10 cellular contexts compared by ENCODE assay signal in the genomic region with DNA sequence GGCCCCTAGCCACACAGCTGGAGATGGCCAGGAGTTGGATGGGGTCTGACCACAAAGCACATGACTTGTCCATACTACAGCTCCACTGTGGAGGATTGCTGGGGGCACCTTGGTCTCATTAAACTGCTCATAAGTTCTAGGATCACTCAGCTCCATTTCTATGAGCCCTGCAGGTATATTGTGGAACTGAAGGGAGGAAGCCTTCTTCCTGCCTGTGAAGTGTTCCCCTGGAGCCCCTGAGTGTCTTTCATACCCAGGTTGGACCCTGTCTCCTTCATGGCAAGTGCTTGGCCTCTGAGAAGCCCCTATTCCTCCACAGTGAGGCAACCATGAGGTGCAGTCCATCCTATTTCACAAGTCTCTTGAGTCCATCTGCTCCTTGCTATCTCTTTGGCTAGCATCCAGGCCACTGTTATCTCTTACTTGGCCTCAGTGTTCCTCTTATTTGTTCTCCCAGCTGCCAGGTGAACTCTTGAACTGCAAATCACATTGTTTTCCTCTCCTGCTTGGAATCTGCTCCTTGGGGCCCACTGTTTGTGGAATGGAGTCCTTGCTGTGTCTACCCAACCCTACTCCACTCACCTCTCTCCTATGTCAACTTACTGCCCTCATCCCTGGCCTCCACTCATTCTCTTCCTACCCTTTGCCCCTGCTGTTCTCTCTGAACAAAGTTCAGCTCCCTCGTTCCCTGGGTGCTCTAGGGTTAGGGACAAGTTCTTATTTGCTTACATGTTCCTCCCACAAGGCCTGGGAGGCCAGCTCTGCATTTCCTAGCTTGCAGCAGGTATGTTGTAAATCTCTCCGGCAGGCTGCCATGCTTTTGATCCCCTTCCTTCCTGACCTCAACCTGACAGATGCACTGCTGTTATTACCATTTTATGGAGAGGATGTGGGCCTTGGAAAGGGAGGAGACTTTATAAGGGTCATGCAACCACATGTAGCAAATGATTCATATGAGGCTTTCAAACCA. TPM values are rescaled to one million over a fixed set of nuclear protein-coding genes. Genes with fewer than 3 reads are reported as not detected.
DNase-seq lines count a peak whose midpoint lies in the region; ATAC-seq and TF ChIP-seq lines count a peak whose summit lies in the region.
"Had no signal": no experiment of that assay in that cellular context is flagged by ENCODE, and none has a peak within 500 bp of the region (broad histone marks: within the 10 kb centered on the region; RNA-seq: fewer than 3 reads in every experiment).

No MANE protein-coding gene starts in this region.

- H3K27ac Mint-ChIP-seq in activated T-cell treated with anti-CD3 and anti-CD28 coated beads, Interleukin-2, amount 50 U/mL, for 72 hours: no peak overlapping the region

- H3K4me1 ChIP-seq in parathyroid adenoma (peaks cover 26% of the 10 kb centered on the region), spleen (peaks cover 0 to 34% (median 13%) of the 10 kb centered on the region in 6 donors)

- peaks cover 23% of the 10 kb centered on the region for H3K4me1 Mint-ChIP-seq in activated T-cell treated with anti-CD3 and anti-CD28 coated beads, Interleukin-2, amount 50 U/mL, for 72 hours (ENCODE audit: low read depth)

- TF ChIP-seq POLR2A in spleen (IDR thresholded peaks at IDR 0.05): no peak

- H3K79me2 ChIP-seq in parathyroid adenoma: peaks cover 3% of the 10 kb centered on the region

- TF ChIP-seq CTCF in fibroblast of the aortic adventitia (IDR thresholded peaks at IDR 0.05; ENCODE audit: insufficient read depth, low read length) (no peak), parathyroid adenoma (IDR thresholded peaks at IDR 0.05) (no peak), spleen (IDR thresholded peaks at IDR 0.05 in 8 of 11, conservative IDR thresholded peaks at IDR 0.05 in 3 of 11) (no peak)

- no peak overlapping the region for H3K4me3 Mint-ChIP-seq in activated T-cell treated with anti-CD3 and anti-CD28 coated beads, Interleukin-2, amount 50 U/mL, for 72 hours

- WGBS in spleen, 5 donors: 19 to 32% (median 27%) methylated on average over 2 of the region's 2 CpGs

- DNase-seq in DMS 273 treated with DMSO at 0.1 percent for 48 hours (lab: John Stamatoyannopoulos, UW) (peak; percentile 51), NCI-H82 treated with DMSO at 0.1 percent for 48 hours (lab: John Stamatoyannopoulos, UW; ENCODE audit: unreplicated experiment) (peak; percentile 18), fibroblast of the aortic adventitia (ENCODE audit: low read depth) (peak; percentile 48), NCI-H748 (lab: John Stamatoyannopoulos, UW; ENCODE audit: unreplicated experiment) (no peak), spleen (no peak)
- no peak for DNase-seq in activated T-cell treated with anti-CD3 and anti-CD28 coated beads, Interleukin-2, amount 50 U/mL, for 72 hours
- DNase-seq: NCI-H1694 treated with DMSO at 0.1 percent for 48 hours had no signal

- no peaks in the 10 kb centered on the region for H3K9me3 Mint-ChIP-seq in activated T-cell treated with anti-CD3 and anti-CD28 coated beads, Interleukin-2, amount 50 U/mL, for 72 hours

- H3K27me3 ChIP-seq in parathyroid adenoma (ENCODE audit: control insufficient read depth, insufficient read depth, low read length) (no peaks in the 10 kb centered on the region), spleen (replicated peaks in 1 of 7) (no peaks in the 10 kb centered on the region)

- peak overlapping the region; percentile 69 for H3K9ac ChIP-seq in parathyroid adenoma

- no peak for ATAC-seq in activated T-cell treated with anti-CD3 and anti-CD28 coated beads, Interleukin-2, amount 50 U/mL, for 72 hours (replicated peaks in 1 of 2)
- ATAC-seq in HG03342 (IDR thresholded peaks at IDR 0.05; ENCODE audit: unreplicated experiment): no peak

- peak overlapping the region; percentile 97 for H2AFZ ChIP-seq in parathyroid adenoma

- H3K4me2 ChIP-seq in parathyroid adenoma (ENCODE audit: low read length): peak overlapping the region; percentile 60

- H3K36me3 ChIP-seq in parathyroid adenoma (ENCODE audit: control insufficient read depth, insufficient read depth, low read length) (no peaks in the 10 kb centered on the region), spleen (no peaks in the 10 kb centered on the region)

- H3K4me3 ChIP-seq in fibroblast of the aortic adventitia (ENCODE audit: low read depth, low read length) (peak overlapping the region; percentile 71), parathyroid adenoma (ENCODE audit: low read depth, low read length) (no peak overlapping the region), spleen (peak overlapping the region in 1 of 8 donors; percentile 6)

- intact Hi-C loops in spleen (cut with DNase I; ENCODE audit: low total_unique reads): loop anchor here (10.0 kb wide), 2 partner anchors 71 to 211 kb away; no protein-coding TSS in a partner anchor

- H3K36me3 Mint-ChIP-seq in activated T-cell treated with anti-CD3 and anti-CD28 coated beads, Interleukin-2, amount 50 U/mL, for 72 hours (ENCODE audit: insufficient read depth in 2 of 2): no peaks in the 10 kb centered on the region

- H3K27ac ChIP-seq in parathyroid adenoma (peak overlapping the region; percentile 88), spleen (peak overlapping the region in 2 of 8 donors; percentile 33 to 58)

- H3K9me3 ChIP-seq in parathyroid adenoma (ENCODE audit: control insufficient read depth, low read length): no peaks in the 10 kb centered on the region
- no peaks in the 10 kb centered on the region for H3K9me3 ChIP-seq in spleen

- no peaks in the 10 kb centered on the region for H3K27me3 Mint-ChIP-seq in activated T-cell treated with anti-CD3 and anti-CD28 coated beads, Interleukin-2, amount 50 U/mL, for 72 hours (ENCODE audit: low read depth)

RNA-seq across cellular contexts. Expression of a gene that starts 1.2 kb away (rescaled TPM):
- total RNA-seq in fibroblast of the aortic adventitia (ENCODE audit: low replicate concordance): 19.2 and 29.5 TPM in 2 replicates
- total RNA-seq in spleen: 10 to 100 TPM in 1 of 7 donors, 1 to 10 TPM in 6; 1.3 to 11.5 (median 3.3) TPM
- polyA plus RNA-seq in spleen: 1 to 10 TPM; 4.5 to 6.2 (median 5.5) TPM
- total RNA-seq in activated T-cell treated with anti-CD3 and anti-CD28 coated beads, Interleukin-2, amount 50 U/mL, for 72 hours: not detected
- total RNA-seq: T-helper 2 cell treated with Interferon-gamma antibody and Interleukin-4, amounts not matched to agents 100 ng/mL and 5 ng/mL, for 36 hours had no signal

RNA-seq across cellular contexts. Expression of a gene that starts 41.4 kb away (rescaled TPM):
- total RNA-seq in fibroblast of the aortic adventitia (ENCODE audit: low replicate concordance) (0.54 TPM in 1 of 2 replicates, not detected in the other), spleen (10 to 100 TPM in 6 of 7 donors, 1 to 10 TPM in 1; 9.6 to 47.7 (median 30.5) TPM)
- polyA plus RNA-seq in spleen: 10 to 100 TPM in 1 of 3 donors, 1 to 10 TPM in 2; 5.7 to 17.2 (median 7.0) TPM
- not detected for total RNA-seq in activated T-cell treated with anti-CD3 and anti-CD28 coated beads, Interleukin-2, amount 50 U/mL, for 72 hours
- total RNA-seq: T-helper 2 cell treated with Interferon-gamma antibody and Interleukin-4, amounts not matched to agents 100 ng/mL and 5 ng/mL, for 36 hours had no signal

RNA-seq across cellular contexts. Expression of a gene that starts 43.9 kb away (rescaled TPM):
- total RNA-seq in fibroblast of the aortic adventitia (ENCODE audit: low replicate concordance) (17.8 and 17.9 TPM in 2 replicates), spleen (10 to 100 TPM in 5 of 7 donors, 1 to 10 TPM in 2; 8.1 to 23.5 (median 15.0) TPM)
- polyA plus RNA-seq in spleen: 10 to 100 TPM in 1 of 3 donors, 1 to 10 TPM in 2; 7.3 to 11.3 (median 8.6) TPM
- total RNA-seq in activated T-cell treated with anti-CD3 and anti-CD28 coated beads, Interleukin-2, amount 50 U/mL, for 72 hours: 1 to 10 TPM; 7.3 to 8.2 TPM

Comparison
In these comparisons a context has a peak if more than half of its experiments do, and no peak if none do; other contexts are left out.
1. DNase-seq: peak in DMS 273 treated with DMSO at 0.1 percent for 48 hours (single experiment), NCI-H82 treated with DMSO at 0.1 percent for 48 hours (single experiment) and fibroblast of the aortic adventitia (single experiment); none in NCI-H748 (single experiment), spleen (single experiment) and activated T-cell treated with anti-CD3 and anti-CD28 coated beads, Interleukin-2, amount 50 U/mL, for 72 hours (0 of 2).